ENCODE assay signal across 8 cellular contexts in genomic region chr9:69027355-69028097, GRCh38. TPM values are rescaled to one million over a fixed set of nuclear protein-coding genes. Genes with fewer than 3 reads are reported as not detected.
DNase-seq lines count a peak whose midpoint lies in the region; ATAC-seq and TF ChIP-seq lines count a peak whose summit lies in the region.

No MANE protein-coding gene starts in this region.

- H3K27me3 ChIP-seq in gastrocnemius medialis: no peaks in the 10 kb centered on the region

- no peaks in the 10 kb centered on the region for H3K36me3 ChIP-seq in gastrocnemius medialis

- in situ Hi-C loops in gastrocnemius medialis (cut with MboI; ENCODE audit: low sequenced_read_pairs in 4 of 4): no loop called here

- no peaks in the 10 kb centered on the region for H3K9me3 ChIP-seq in gastrocnemius medialis

- TF ChIP-seq POLR2A in gastrocnemius medialis (IDR thresholded peaks at IDR 0.05): no peak

- no peak overlapping the region for H3K4me3 ChIP-seq in gastrocnemius medialis

- intact Hi-C loops in left cardiac atrium (cut with DNase I): loop anchor here (2.0 to 10.0 kb wide), 3 partner anchors 323 to 445 kb away; partner anchors contain the start of gene PIP5K1B (in 1 of the 2)
- intact Hi-C loops in gastrocnemius medialis (cut with DNase I; ENCODE audit: low total_unique reads): no loop called here

- H3K4me1 ChIP-seq in gastrocnemius medialis: no peaks in the 10 kb centered on the region

- DNase-seq in DMS79 (lab: John Stamatoyannopoulos, UW) (peak; percentile 2), NCI-H774 (lab: John Stamatoyannopoulos, UW) (peak; percentile 55), left cardiac atrium (no peak), gastrocnemius medialis (no peak), mesenteric fat pad (ENCODE audit: low spot score) (no peak)
- peak; percentile 29 for DNase-seq in activated naive CD4-positive, alpha-beta T cell treated with anti-CD3 and anti-CD28 coated beads, Interleukin-2, amount 50 U/mL, for 16 hours

- ATAC-seq in GM19395 (IDR thresholded peaks at IDR 0.05; ENCODE audit: unreplicated experiment): peak; percentile 91
- ATAC-seq in HG03469 (IDR thresholded peaks at IDR 0.05; ENCODE audit: unreplicated experiment): peak; percentile 42
- ATAC-seq in left cardiac atrium: peak; percentile 64 to 67
- ATAC-seq in gastrocnemius medialis: peak; percentile 69 to 74

- H3K27ac ChIP-seq in gastrocnemius medialis: no peak overlapping the region

- peak in 4 of 5 experiments; percentile 28 to 71 (median 50) for TF ChIP-seq CTCF in gastrocnemius medialis (IDR thresholded peaks at IDR 0.05 in 4 of 5, conservative IDR thresholded peaks at IDR 0.05 in 1 of 5)

RNA-seq across cellular contexts. Expression of gene FXN, which starts 8.0 kb away (rescaled TPM):
- total RNA-seq in left cardiac atrium: 10 to 100 TPM; 27.7 to 29.8 TPM
- 10 to 100 TPM in 2 of 4 donors, 1 to 10 TPM in 2; 5.5 to 23.4 (median 14.0) TPM for total RNA-seq in gastrocnemius medialis
- total RNA-seq in mesenteric fat pad: 16.5 TPM

RNA-seq across cellular contexts. Expression of gene PRKACG, which starts 13.6 kb away (rescaled TPM):
- total RNA-seq in left cardiac atrium: not detected
- not detected for total RNA-seq in gastrocnemius medialis
- not detected for total RNA-seq in mesenteric fat pad

Comparison
In these comparisons a context has a peak if more than half of its experiments do, and no peak if none do; other contexts are left out.
1. DNase-seq: peak in DMS79 (single experiment), NCI-H774 (single experiment) and activated naive CD4-positive, alpha-beta T cell treated with anti-CD3 and anti-CD28 coated beads, Interleukin-2, amount 50 U/mL, for 16 hours (single experiment); none in left cardiac atrium (single experiment), gastrocnemius medialis (0 of 2) and mesenteric fat pad (single experiment).
2. Peak in every context shown above with its lines, with median percentiles within 50 percentile points of each other: ATAC-seq.